In the genomic region with DNA sequence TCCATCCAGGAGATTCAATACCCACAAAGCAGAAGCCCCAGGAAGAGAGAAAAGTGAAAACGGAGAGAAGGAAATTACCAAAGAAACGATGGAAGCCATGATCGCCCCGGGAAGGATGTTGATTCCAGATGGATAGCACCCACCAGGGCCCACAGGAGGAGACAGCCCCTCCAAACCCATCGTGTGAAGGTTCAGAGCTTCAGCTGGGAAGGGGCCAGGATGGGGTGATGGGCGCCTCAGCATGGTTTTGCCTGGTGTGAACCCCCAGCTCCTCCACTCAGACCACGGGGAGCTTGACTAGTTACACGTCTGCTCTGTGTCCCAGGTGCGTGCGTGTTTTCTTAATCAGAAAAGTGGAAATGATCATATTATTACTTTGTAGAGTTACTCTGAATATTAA, we compare ENCODE assay signal across 1 cellular context.
TF ChIP-seq lines count a peak whose summit lies in the region.

No MANE protein-coding gene starts in this region.

TF ChIP-seq in WTC11, 78 proteins besides CTCF, POLR2A, EP300 and RAD21 (continued from another document):
- TF ChIP-seq, protein P1, sequence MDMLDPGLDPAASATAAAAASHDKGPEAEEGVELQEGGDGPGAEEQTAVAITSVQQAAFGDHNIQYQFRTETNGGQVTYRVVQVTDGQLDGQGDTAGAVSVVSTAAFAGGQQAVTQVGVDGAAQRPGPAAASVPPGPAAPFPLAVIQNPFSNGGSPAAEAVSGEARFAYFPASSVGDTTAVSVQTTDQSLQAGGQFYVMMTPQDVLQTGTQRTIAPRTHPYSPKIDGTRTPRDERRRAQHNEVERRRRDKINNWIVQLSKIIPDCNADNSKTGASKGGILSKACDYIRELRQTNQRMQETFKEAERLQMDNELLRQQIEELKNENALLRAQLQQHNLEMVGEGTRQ (CRISPR knock-in tag; IDR thresholded peaks at IDR 0.05) = no peak
